10 cellular contexts compared by ENCODE assay signal in the genomic region with DNA sequence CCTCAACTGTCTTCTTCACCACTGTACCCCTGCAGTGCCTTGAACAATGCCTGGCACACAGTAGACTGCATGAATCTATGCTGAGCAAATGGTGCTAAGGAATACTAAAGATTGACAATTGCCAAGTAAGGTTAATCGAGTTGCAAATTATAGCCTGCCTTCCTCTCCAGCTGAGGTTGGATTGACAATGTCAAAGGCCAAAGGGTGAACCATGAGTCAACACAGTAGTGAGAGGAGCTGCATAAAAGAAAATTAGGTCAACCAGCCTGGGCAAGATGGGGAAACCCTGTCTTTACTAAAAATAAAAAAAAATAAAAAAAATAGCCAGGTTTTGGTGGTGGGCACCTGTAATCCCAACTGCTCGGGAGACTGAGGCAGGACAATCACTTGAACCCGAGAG.
DNase-seq lines count a peak whose midpoint lies in the region; ATAC-seq and TF ChIP-seq lines count a peak whose summit lies in the region.
"Had no signal": no experiment of that assay in that cellular context is flagged by ENCODE, and none has a peak within 500 bp of the region (broad histone marks: within the 10 kb centered on the region; RNA-seq: fewer than 3 reads in every experiment).

No MANE protein-coding gene starts in this region.

- DNase-seq in iris pigment epithelial cell (ENCODE audit: low read depth): peak; percentile 36
- no peak for DNase-seq in osteocyte (ENCODE audit: extremely low spot score, unreplicated experiment)
- no peak for DNase-seq in dermis blood vessel endothelial cell
- DNase-seq in NCI-H187 treated with DMSO at 0.1 percent for 48 hours (lab: John Stamatoyannopoulos, UW): no peak
- DNase-seq in NCI-H1105 treated with DMSO at 0.1 percent for 48 hours (lab: John Stamatoyannopoulos, UW): no peak
- DNase-seq: AML-193; Caco-2; CD4-positive, alpha-beta T cell; H9 had no signal

- H3K4me3 Mint-ChIP-seq in osteocyte (ENCODE audit: unreplicated experiment): no peak overlapping the region
- H3K4me3 Mint-ChIP-seq: CD4-positive, alpha-beta T cell; H9 had no signal

- no peak for TF ChIP-seq CTCF in osteocyte (IDR thresholded peaks at IDR 0.05)

- ATAC-seq in HG02610 (IDR thresholded peaks at IDR 0.05; ENCODE audit: unreplicated experiment): peak; percentile 51

- H3K27me3 Mint-ChIP-seq in osteocyte (ENCODE audit: unreplicated experiment): no peaks in the 10 kb centered on the region
- H3K27me3 Mint-ChIP-seq: CD4-positive, alpha-beta T cell had no signal

- no peaks in the 10 kb centered on the region for H3K9me3 Mint-ChIP-seq in osteocyte (ENCODE audit: unreplicated experiment)
- H3K9me3 Mint-ChIP-seq: CD4-positive, alpha-beta T cell; H9 had no signal

- peaks cover 44% of the 10 kb centered on the region for H3K36me3 Mint-ChIP-seq in osteocyte (ENCODE audit: unreplicated experiment)

- no peaks in the 10 kb centered on the region for H3K4me1 Mint-ChIP-seq in osteocyte (ENCODE audit: unreplicated experiment)
- H3K4me1 Mint-ChIP-seq: H9 had no signal

- H3K27ac Mint-ChIP-seq in osteocyte (ENCODE audit: unreplicated experiment): peak overlapping the region; percentile 34
- H3K27ac Mint-ChIP-seq: CD4-positive, alpha-beta T cell had no signal
